Comparison of ENCODE assay signal across 6 cellular contexts in genomic region chr17:1535737-1536136, GRCh38.
"Had no signal": no experiment of that assay in that cellular context is flagged by ENCODE, and none has a peak within 500 bp of the region (broad histone marks: within the 10 kb centered on the region; RNA-seq: fewer than 3 reads in every experiment).

No MANE protein-coding gene starts in this region.

- H3K4me2 ChIP-seq: GM23338 had no signal

- H2AFZ ChIP-seq: GM23338 had no signal

- H3K4me1 Mint-ChIP-seq: GM23338, H9 had no signal

- DNase-seq: H9, HCEC 1CT, KBM-7 had no signal

- H3K4me3 Mint-ChIP-seq: GM23338, H9 had no signal

- H3K9me3 Mint-ChIP-seq: GM23338, H9 had no signal

- H3K27ac Mint-ChIP-seq: GM23338, H9 had no signal

- H3K27ac ChIP-seq: HL-60 had no signal

- H3K4me3 ChIP-seq: GM23338 had no signal

- ATAC-seq: GM23338, HepG2 had no signal
